Comparison of ENCODE assay signal across 1 cellular context in genomic region chr17:82239926-82240505, GRCh38.
TF ChIP-seq lines count a peak whose summit lies in the region.

No MANE protein-coding gene starts in this region.

TF ChIP-seq in IMR-90, 13 proteins besides CTCF, POLR2A, EP300 and RAD21 (continued from another document):
- TF ChIP-seq ELK1 (IDR thresholded peaks at IDR 0.05; ENCODE audit: borderline replicate concordance, low read depth, low read length) (no peak), USF2 (IDR thresholded peaks at IDR 0.05; ENCODE audit: low read depth, low read length) (no peak), NFE2L2 (IDR thresholded peaks at IDR 0.05; ENCODE audit: low read depth, low read length) (no peak), CHD1 (IDR thresholded peaks at IDR 0.05; ENCODE audit: low read depth, low read length) (no peak), BHLHE40 (IDR thresholded peaks at IDR 0.05; ENCODE audit: low read depth, low read length) (no peak), SMC3 (IDR thresholded peaks at IDR 0.05; ENCODE audit: low read depth, low read length) (no peak), CEBPB (IDR thresholded peaks at IDR 0.05; ENCODE audit: low read depth, low read length) (no peak), MXI1 (IDR thresholded peaks at IDR 0.05; ENCODE audit: borderline replicate concordance, low read depth, low read length) (no peak), MAZ (IDR thresholded peaks at IDR 0.05; ENCODE audit: borderline replicate concordance, low read depth, low read length) (no peak), FOS (IDR thresholded peaks at IDR 0.05; ENCODE audit: low read depth, low read length) (no peak)
